ENCODE assay signal across 9 cellular contexts in genomic region chr7:158809596-158809995, GRCh38. TPM values are rescaled to one million over a fixed set of nuclear protein-coding genes. Genes with fewer than 3 reads are reported as not detected.
DNase-seq lines count a peak whose midpoint lies in the region; ATAC-seq and TF ChIP-seq lines count a peak whose summit lies in the region.
"Had no signal": no experiment of that assay in that cellular context is flagged by ENCODE, and none has a peak within 500 bp of the region (broad histone marks: within the 10 kb centered on the region; RNA-seq: fewer than 3 reads in every experiment).

No MANE protein-coding gene starts in this region.

- peaks cover 63% of the 10 kb centered on the region for H3K4me1 ChIP-seq in CD4-positive, CD25-positive, alpha-beta regulatory T cell (ENCODE audit: control insufficient read depth, insufficient read depth, low read length, poor library complexity, severe bottlenecking)
- peaks cover 0 to 17% (median 3%) of the 10 kb centered on the region in 4 donors for H3K4me1 ChIP-seq in Peyer's patch
- H3K4me1 ChIP-seq: parathyroid adenoma had no signal

- peak overlapping the region; percentile 85 for H3K27ac ChIP-seq in CD4-positive, CD25-positive, alpha-beta regulatory T cell (ENCODE audit: insufficient read depth, low read length, poor library complexity, severe bottlenecking)
- H3K27ac ChIP-seq in Peyer's patch: no peak overlapping the region
- H3K27ac ChIP-seq: parathyroid adenoma had no signal

- H3K4me1 Mint-ChIP-seq in CD4-positive, CD25-positive, alpha-beta regulatory T cell: peaks cover 54 to 87% (median 62%) of the 10 kb centered on the region in 4 donors
- peaks cover 46% of the 10 kb centered on the region for H3K4me1 Mint-ChIP-seq in activated naive CD8-positive, alpha-beta T cell treated with anti-CD3 and anti-CD28 coated beads, Interleukin-2, amount 10 ng/mL, durations not matched to agents 7 days and 5 days

- no peaks in the 10 kb centered on the region for H3K9me3 Mint-ChIP-seq in CD4-positive, CD25-positive, alpha-beta regulatory T cell
- peaks cover 1% of the 10 kb centered on the region for H3K9me3 Mint-ChIP-seq in activated naive CD8-positive, alpha-beta T cell treated with anti-CD3 and anti-CD28 coated beads, Interleukin-2, amount 10 ng/mL, durations not matched to agents 7 days and 5 days

- ATAC-seq in CD4-positive, CD25-positive, alpha-beta regulatory T cell (ENCODE audit: low read depth in 2 of 2): peak in 1 of 2 donors; percentile 10
- ATAC-seq in GM19351 (IDR thresholded peaks at IDR 0.05; ENCODE audit: unreplicated experiment): peak; percentile 98
- peak; percentile 88 for ATAC-seq in HG03139 (IDR thresholded peaks at IDR 0.05; ENCODE audit: unreplicated experiment)
- no peak for ATAC-seq in activated naive CD8-positive, alpha-beta T cell treated with anti-CD3 and anti-CD28 coated beads, Interleukin-2, amount 10 ng/mL, durations not matched to agents 7 days and 5 days (ENCODE audit: low read depth)
- no peak; the same call in 2 of the 3 replicates for ATAC-seq in SK-N-SH treated with all-trans-retinoic acid at 6 μM for 48 hours

- TF ChIP-seq CTCF in Peyer's patch (IDR thresholded peaks at IDR 0.05): no peak

- TF ChIP-seq POLR2A in Peyer's patch (IDR thresholded peaks at IDR 0.05): no peak

- H3K4me3 Mint-ChIP-seq in CD4-positive, CD25-positive, alpha-beta regulatory T cell: peak overlapping the region; percentile 54 to 77 (median 66)
- no peak overlapping the region for H3K4me3 Mint-ChIP-seq in activated naive CD8-positive, alpha-beta T cell treated with anti-CD3 and anti-CD28 coated beads, Interleukin-2, amount 10 ng/mL, durations not matched to agents 7 days and 5 days

- H3K36me3 Mint-ChIP-seq in CD4-positive, CD25-positive, alpha-beta regulatory T cell: peaks cover 40% of the 10 kb centered on the region
- H3K36me3 Mint-ChIP-seq in activated naive CD8-positive, alpha-beta T cell treated with anti-CD3 and anti-CD28 coated beads, Interleukin-2, amount 10 ng/mL, durations not matched to agents 7 days and 5 days: peaks cover 51% of the 10 kb centered on the region

- POLR2A ChIA-PET in activated naive CD8-positive, alpha-beta T cell treated with anti-CD3 and anti-CD28 coated beads, Interleukin-2, amount 10 ng/mL, durations not matched to agents 7 days and 5 days (lab: Charles Lee): interaction anchor here (0.5 to 1.6 kb wide), 5 partner anchors 9 to 105 kb away, joined by 4 to 9 read pairs (median 4); partner anchors contain the start of genes ESYT2 and NCAPG2

- H3K4me3 ChIP-seq in CD4-positive, CD25-positive, alpha-beta regulatory T cell (ENCODE audit: low read depth, low read length): peak overlapping the region; percentile 49
- no peak overlapping the region for H3K4me3 ChIP-seq in Peyer's patch

- no peaks in the 10 kb centered on the region for H3K27me3 ChIP-seq in CD4-positive, CD25-positive, alpha-beta regulatory T cell (ENCODE audit: control insufficient read depth, insufficient read depth, low read length)
- H3K27me3 ChIP-seq in Peyer's patch: no peaks in the 10 kb centered on the region

- peaks cover 29% of the 10 kb centered on the region for H3K36me3 ChIP-seq in CD4-positive, CD25-positive, alpha-beta regulatory T cell (ENCODE audit: control insufficient read depth, insufficient read depth, low read length)
- peaks cover 0 to 18% (median 0%) of the 10 kb centered on the region in 3 donors for H3K36me3 ChIP-seq in Peyer's patch

- H3K27ac Mint-ChIP-seq in CD4-positive, CD25-positive, alpha-beta regulatory T cell: peak overlapping the region; percentile 90 to 99 (median 99)
- peak overlapping the region; percentile 59 for H3K27ac Mint-ChIP-seq in activated naive CD8-positive, alpha-beta T cell treated with anti-CD3 and anti-CD28 coated beads, Interleukin-2, amount 10 ng/mL, durations not matched to agents 7 days and 5 days

- DNase-seq in CD4-positive, CD25-positive, alpha-beta regulatory T cell: peak in 1 of 3 donors; percentile 61
- DNase-seq in activated naive CD8-positive, alpha-beta T cell treated with anti-CD3 and anti-CD28 coated beads, Interleukin-2, amount 10 ng/mL, durations not matched to agents 7 days and 5 days: no peak
- DNase-seq in GOT3 (lab: John Stamatoyannopoulos, UW) (no peak), Peyer's patch (no peak)
- DNase-seq in stimulated activated CD4-positive, alpha-beta T cell treated with anti-CD3 and anti-CD28 coated beads, Interleukin-1b, Interleukin-23, amount 100 ng/mL, for 48 hours: no peak

- H3K27me3 Mint-ChIP-seq in CD4-positive, CD25-positive, alpha-beta regulatory T cell: no peaks in the 10 kb centered on the region
- H3K27me3 Mint-ChIP-seq in activated naive CD8-positive, alpha-beta T cell treated with anti-CD3 and anti-CD28 coated beads, Interleukin-2, amount 10 ng/mL, durations not matched to agents 7 days and 5 days: no peaks in the 10 kb centered on the region

- H3K9me3 ChIP-seq in CD4-positive, CD25-positive, alpha-beta regulatory T cell (ENCODE audit: control insufficient read depth in 2 of 2, low read length in 2 of 2): no peaks in the 10 kb centered on the region
- H3K9me3 ChIP-seq in Peyer's patch: no peaks in the 10 kb centered on the region

TF ChIP-seq in SK-N-SH treated with all-trans-retinoic acid at 6 μM for 48 hours, 23 proteins besides CTCF, POLR2A, EP300 and RAD21:
- TF ChIP-seq CSDC2 (CRISPR knock-in tag; IDR thresholded peaks at IDR 0.05): no peak
- no peak for TF ChIP-seq BACH2 (CRISPR knock-in tag; IDR thresholded peaks at IDR 0.05; ENCODE audit: borderline replicate concordance)
- TF ChIP-seq PPARA (CRISPR knock-in tag; IDR thresholded peaks at IDR 0.05; ENCODE audit: borderline replicate concordance): no peak

RNA-seq across cellular contexts. Expression of gene ESYT2, which starts 19.7 kb away (rescaled TPM):
- 115 TPM for total RNA-seq in CD4-positive, CD25-positive, alpha-beta regulatory T cell
- 10 to 100 TPM; 55.3 to 94.3 (median 64.7) TPM for polyA plus RNA-seq in CD4-positive, CD25-positive, alpha-beta regulatory T cell
- total RNA-seq in activated naive CD8-positive, alpha-beta T cell treated with anti-CD3 and anti-CD28 coated beads, Interleukin-2, amount 10 ng/mL, durations not matched to agents 7 days and 5 days: 10 to 100 TPM; 93.9 to 94.2 TPM
- total RNA-seq in Peyer's patch: 100 to 1,000 TPM in 1 of 4 donors, 10 to 100 TPM in 3; 53.6 to 137 (median 71.0) TPM

RNA-seq across cellular contexts. Expression of gene DYNC2I1, which starts 46.8 kb away (rescaled TPM):
- 9.6 TPM for total RNA-seq in CD4-positive, CD25-positive, alpha-beta regulatory T cell
- 10 to 100 TPM in 3 of 4 donors, 1 to 10 TPM in 1; 8.3 to 13.5 (median 12.6) TPM for polyA plus RNA-seq in CD4-positive, CD25-positive, alpha-beta regulatory T cell
- total RNA-seq in activated naive CD8-positive, alpha-beta T cell treated with anti-CD3 and anti-CD28 coated beads, Interleukin-2, amount 10 ng/mL, durations not matched to agents 7 days and 5 days: 10 to 100 TPM; 16.3 to 18.2 TPM
- 100 to 1,000 TPM in 1 of 4 donors, 10 to 100 TPM in 3; 22.9 to 107 (median 65.3) TPM for total RNA-seq in Peyer's patch

Comparison
In these comparisons a context has a peak if more than half of its experiments do, and no peak if none do; other contexts are left out.
1. ATAC-seq: peak in GM19351 (single experiment) and HG03139 (single experiment); none in activated naive CD8-positive, alpha-beta T cell treated with anti-CD3 and anti-CD28 coated beads, Interleukin-2, amount 10 ng/mL, durations not matched to agents 7 days and 5 days (single experiment) and SK-N-SH treated with all-trans-retinoic acid at 6 μM for 48 hours (single experiment).